ENCODE assay signal across 1 cellular context in the genomic region with DNA sequence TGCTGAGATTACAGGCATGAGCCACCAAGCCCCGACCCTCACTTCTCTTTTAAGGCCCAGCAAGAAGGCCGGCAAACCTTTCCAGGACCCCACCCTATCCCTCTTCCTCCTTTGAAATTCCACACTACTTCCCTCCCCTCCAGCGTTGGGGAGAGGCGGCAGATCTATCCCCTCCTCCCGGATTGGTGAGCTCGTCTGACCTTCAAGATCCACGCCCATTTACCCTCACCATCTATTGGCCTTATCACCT.
TF ChIP-seq lines count a peak whose summit lies in the region.

No MANE protein-coding gene starts in this region.

TF ChIP-seq in endothelial cell of umbilical vein, 7 proteins besides CTCF, POLR2A, EP300 and RAD21:
- peak; percentile 41 for TF ChIP-seq POLR2AphosphoS5 (IDR thresholded peaks at IDR 0.05; ENCODE audit: insufficient read depth, low read depth, low read length)
- TF ChIP-seq GATA2 (IDR thresholded peaks at IDR 0.05; ENCODE audit: insufficient read depth, insufficient read length, low read depth, low read length): no peak
